Comparison of ENCODE assay signal across 8 cellular contexts in the genomic region with DNA sequence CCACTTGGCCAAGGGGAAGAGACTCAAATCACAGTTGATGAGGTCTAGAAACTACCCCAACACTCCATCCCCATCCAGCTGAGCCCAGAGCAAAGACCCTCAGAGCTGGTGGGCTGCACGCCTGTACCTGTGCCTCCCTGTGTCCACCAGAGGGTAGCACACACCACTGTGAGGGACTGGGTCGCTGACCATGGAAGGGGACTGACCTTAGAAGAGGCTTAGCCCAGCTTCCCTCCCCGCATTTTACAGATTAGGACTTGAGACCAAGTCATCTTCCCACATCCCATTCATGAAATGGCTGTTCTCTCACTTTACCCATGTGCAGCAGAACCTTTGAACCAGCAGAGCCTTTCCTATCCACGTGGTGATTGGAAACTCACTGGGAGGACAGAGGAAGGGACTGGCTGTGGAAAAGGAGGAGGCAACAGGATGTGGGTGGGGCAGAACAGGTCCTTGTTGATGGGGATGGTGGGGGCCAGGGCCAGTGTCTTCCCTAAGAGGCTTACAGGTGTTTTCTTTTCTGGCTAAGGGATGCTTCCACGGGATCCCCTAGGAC. TPM values are rescaled to one million over a fixed set of nuclear protein-coding genes. Genes with fewer than 3 reads are reported as not detected.
DNase-seq lines count a peak whose midpoint lies in the region; ATAC-seq and TF ChIP-seq lines count a peak whose summit lies in the region.

No MANE protein-coding gene starts in this region.

- 39 to 54% (median 42%) methylated on average over 3 to 5 of the region's 5 CpGs for WGBS in heart left ventricle, 4 donors
- 30 to 37% methylated on average over 5 of the region's 5 CpGs for WGBS in tibial nerve, 2 donors

- intact Hi-C loops in activated CD4-positive, alpha-beta T cell treated with anti-CD3 and anti-CD28 coated beads for 36 hours (cut with DNase I, micrococcal nuclease) = loop anchor here in 1 of 2 experiments (5.0 kb wide), 1 partner anchor 96 kb away; no protein-coding TSS in a partner anchor
- intact Hi-C loops in heart left ventricle (cut with DNase I) = loop anchor here in 8 of 10 donors (5.0 to 10.0 kb wide), 10 partner anchors 89 to 249 kb away; a partner anchor contains a TSS

- TF ChIP-seq POLR2A in heart left ventricle (IDR thresholded peaks at IDR 0.05) (no peak), tibial nerve (IDR thresholded peaks at IDR 0.05) (no peak)

- no peak for TF ChIP-seq EP300 in tibial nerve (IDR thresholded peaks at IDR 0.05)

- peaks cover 19% of the 10 kb centered on the region for H3K4me1 ChIP-seq in SJCRH30
- H3K4me1 ChIP-seq in heart left ventricle = peaks cover 0 to 21% (median 16%) of the 10 kb centered on the region in 12 donors
- H3K4me1 ChIP-seq in tibial nerve = peaks cover 0 to 22% (median 15%) of the 10 kb centered on the region in 4 donors

- ATAC-seq in activated CD4-positive, alpha-beta T cell treated with anti-CD3 and anti-CD28 coated beads for 36 hours = no peak
- ATAC-seq in heart left ventricle (peak in 2 of 4 donors; percentile 40 to 57), HG02938 (IDR thresholded peaks at IDR 0.05; ENCODE audit: unreplicated experiment) (no peak), HG03139 (IDR thresholded peaks at IDR 0.05; ENCODE audit: unreplicated experiment) (no peak)

- no peaks in the 10 kb centered on the region for H3K9me3 Mint-ChIP-seq in activated CD4-positive, alpha-beta T cell treated with anti-CD3 and anti-CD28 coated beads for 36 hours (ENCODE audit: low read depth)
- no peaks in the 10 kb centered on the region for H3K9me3 Mint-ChIP-seq in activated CD4-positive, alpha-beta T cell treated with anti-CD3 and anti-CD28 coated beads, Interleukin-2, amount 10 ng/mL, durations not matched to agents 7 days and 5 days

- H3K36me3 Mint-ChIP-seq in activated CD4-positive, alpha-beta T cell treated with anti-CD3 and anti-CD28 coated beads for 36 hours (ENCODE audit: low read depth) = no peaks in the 10 kb centered on the region
- H3K36me3 Mint-ChIP-seq in activated CD4-positive, alpha-beta T cell treated with anti-CD3 and anti-CD28 coated beads, Interleukin-2, amount 10 ng/mL, durations not matched to agents 7 days and 5 days (ENCODE audit: low read depth) = no peaks in the 10 kb centered on the region

- H3K27me3 ChIP-seq in SJCRH30 (no peaks in the 10 kb centered on the region), heart left ventricle (peaks cover 3 to 71% (median 37%) of the 10 kb centered on the region in 9 donors), tibial nerve (peaks cover 0 to 76% of the 10 kb centered on the region in 2 donors)

- H3K9me3 ChIP-seq in SJCRH30 (replicated peaks) (no peaks in the 10 kb centered on the region), heart left ventricle (no peaks in the 10 kb centered on the region), tibial nerve (no peaks in the 10 kb centered on the region)

- H3K27ac ChIP-seq in SJCRH30 (no peak overlapping the region), heart left ventricle (no peak overlapping the region), tibial nerve (no peak overlapping the region)

- peaks cover 21% of the 10 kb centered on the region for H3K4me1 Mint-ChIP-seq in activated CD4-positive, alpha-beta T cell treated with anti-CD3 and anti-CD28 coated beads for 36 hours
- H3K4me1 Mint-ChIP-seq in activated CD4-positive, alpha-beta T cell treated with anti-CD3 and anti-CD28 coated beads, Interleukin-2, amount 10 ng/mL, durations not matched to agents 7 days and 5 days = peaks cover 10% of the 10 kb centered on the region

- POLR2A ChIA-PET in activated CD4-positive, alpha-beta T cell treated with anti-CD3 and anti-CD28 coated beads for 36 hours (lab: Charles Lee) = no interaction called here
- POLR2A ChIA-PET in activated CD4-positive, alpha-beta T cell treated with anti-CD3 and anti-CD28 coated beads, Interleukin-2, amount 10 ng/mL, durations not matched to agents 7 days and 5 days (lab: Charles Lee) = no interaction called here

- peak; percentile 28 for DNase-seq in activated CD4-positive, alpha-beta T cell treated with anti-CD3 and anti-CD28 coated beads for 36 hours
- no peak for DNase-seq in activated CD4-positive, alpha-beta T cell treated with anti-CD3 and anti-CD28 coated beads, Interleukin-2, amount 10 ng/mL, durations not matched to agents 7 days and 5 days
- DNase-seq in SJCRH30 (peak; percentile 57 to 75), heart left ventricle (no peak), tibial nerve (ENCODE audit: low spot score in 2 of 2) (no peak)
- DNase-seq in activated T-cell treated with anti-CD3 and anti-CD28 coated beads, Interleukin-2, amount 50 U/mL, for 1 hour = no peak

- H3K27me3 Mint-ChIP-seq in activated CD4-positive, alpha-beta T cell treated with anti-CD3 and anti-CD28 coated beads for 36 hours = peaks cover 22% of the 10 kb centered on the region
- H3K27me3 Mint-ChIP-seq in activated CD4-positive, alpha-beta T cell treated with anti-CD3 and anti-CD28 coated beads, Interleukin-2, amount 10 ng/mL, durations not matched to agents 7 days and 5 days = peaks cover 40% of the 10 kb centered on the region

- CTCF ChIA-PET in activated CD4-positive, alpha-beta T cell treated with anti-CD3 and anti-CD28 coated beads for 36 hours (lab: Charles Lee) = interaction anchor here (0.6 to 1.0 kb wide), 2 partner anchors 246 to 1042 kb away, joined by 3 to 4 read pairs; no protein-coding TSS in a partner anchor
- CTCF ChIA-PET in activated CD4-positive, alpha-beta T cell treated with anti-CD3 and anti-CD28 coated beads, Interleukin-2, amount 10 ng/mL, durations not matched to agents 7 days and 5 days (lab: Charles Lee) = interaction anchor here (1.0 kb wide), 1 partner anchor 27 kb away, joined by 5 read pairs; no protein-coding TSS in a partner anchor

- H3K4me3 Mint-ChIP-seq in activated CD4-positive, alpha-beta T cell treated with anti-CD3 and anti-CD28 coated beads for 36 hours = no peak overlapping the region
- no peak overlapping the region for H3K4me3 Mint-ChIP-seq in activated CD4-positive, alpha-beta T cell treated with anti-CD3 and anti-CD28 coated beads, Interleukin-2, amount 10 ng/mL, durations not matched to agents 7 days and 5 days

- H3K36me3 ChIP-seq in SJCRH30 (no peaks in the 10 kb centered on the region), heart left ventricle (no peaks in the 10 kb centered on the region), tibial nerve (peaks cover 0 to 8% (median 0%) of the 10 kb centered on the region in 3 donors)

- H3K4me3 ChIP-seq in SJCRH30 = no peak overlapping the region
- H3K4me3 ChIP-seq in heart left ventricle = no peak overlapping the region
- H3K4me3 ChIP-seq in tibial nerve = no peak overlapping the region

- H3K27ac Mint-ChIP-seq in activated CD4-positive, alpha-beta T cell treated with anti-CD3 and anti-CD28 coated beads for 36 hours = no peak overlapping the region
- H3K27ac Mint-ChIP-seq in activated CD4-positive, alpha-beta T cell treated with anti-CD3 and anti-CD28 coated beads, Interleukin-2, amount 10 ng/mL, durations not matched to agents 7 days and 5 days = no peak overlapping the region

- TF ChIP-seq CTCF in heart left ventricle (IDR thresholded peaks at IDR 0.05) (peak; percentile 22 to 55 (median 44)), tibial nerve (IDR thresholded peaks at IDR 0.05) (peak in 3 of 5 experiments; percentile 30 to 44 (median 32))

RNA-seq across cellular contexts. Expression of a gene that starts 44.3 kb away (rescaled TPM):
- 1 to 10 TPM; 2.7 to 2.9 TPM for total RNA-seq in activated CD4-positive, alpha-beta T cell treated with anti-CD3 and anti-CD28 coated beads for 36 hours
- under 1 TPM in 1 of 2 experiments, not detected in 1; 0.12 TPM for total RNA-seq in activated CD4-positive, alpha-beta T cell treated with anti-CD3 and anti-CD28 coated beads, Interleukin-2, amount 10 ng/mL, durations not matched to agents 7 days and 5 days
- total RNA-seq in SJCRH30 (2014; rRNA removed; shearing (Covaris generic)) = 0.10 and 0.12 TPM in 2 replicates
- total RNA-seq in heart left ventricle = 10 to 100 TPM in 2 of 9 donors, 1 to 10 TPM in 2, under 1 TPM in 5; 0.42 to 21.5 (median 0.72) TPM
- 1 to 10 TPM in 1 of 2 donors, under 1 TPM in 1; 0.27 to 3.9 TPM for polyA plus RNA-seq in heart left ventricle
- total RNA-seq in tibial nerve = 1 to 10 TPM; 1.6 to 3.6 (median 1.9) TPM

RNA-seq across cellular contexts. Expression of a gene that starts 58.7 kb away (rescaled TPM):
- total RNA-seq in activated CD4-positive, alpha-beta T cell treated with anti-CD3 and anti-CD28 coated beads for 36 hours = not detected
- not detected for total RNA-seq in activated CD4-positive, alpha-beta T cell treated with anti-CD3 and anti-CD28 coated beads, Interleukin-2, amount 10 ng/mL, durations not matched to agents 7 days and 5 days
- total RNA-seq in SJCRH30 (2014; rRNA removed; shearing (Covaris generic)) = not detected in 2 replicates
- total RNA-seq in heart left ventricle (not detected), tibial nerve (not detected)
- not detected for polyA plus RNA-seq in heart left ventricle

Comparison
In these comparisons a context has a peak if more than half of its experiments do, and no peak if none do; other contexts are left out.
1. DNase-seq: peak in activated CD4-positive, alpha-beta T cell treated with anti-CD3 and anti-CD28 coated beads for 36 hours (single experiment) and SJCRH30 (2 of 2); none in activated CD4-positive, alpha-beta T cell treated with anti-CD3 and anti-CD28 coated beads, Interleukin-2, amount 10 ng/mL, durations not matched to agents 7 days and 5 days (single experiment), heart left ventricle (0 of 5), tibial nerve (0 of 2) and activated T-cell treated with anti-CD3 and anti-CD28 coated beads, Interleukin-2, amount 50 U/mL, for 1 hour (single experiment).